ENCODE assay signal across 26 cellular contexts in genomic region chr7:156104501-156105336, GRCh38.
A peak's percentile ranks its signal among the peaks of the same experiment; 100 is the strongest.
DNase-seq lines count a peak whose midpoint lies in the region; ATAC-seq, FAIRE-seq and TF ChIP-seq lines count a peak whose summit lies in the region.
"Had no signal": no experiment of that assay in that cellular context is flagged by ENCODE, and none has a peak within 500 bp of the region (broad histone marks: within the 10 kb centered on the region; RNA-seq: fewer than 3 reads in every experiment).

No MANE protein-coding gene starts in this region.

- no peak overlapping the region for H4K91ac ChIP-seq in H1 (replicated peaks; ENCODE audit: insufficient read length, low read length)

- H2AK5ac ChIP-seq in H1 (ENCODE audit: low read depth, low read length), result no peak overlapping the region

- H3K4ac ChIP-seq in H1 (replicated peaks; ENCODE audit: insufficient read length, low read depth, low read length), result no peak overlapping the region

- no peak overlapping the region for H3K18ac ChIP-seq in H1 (ENCODE audit: extremely low read depth, low read length)

- no peak overlapping the region for H2BK15ac ChIP-seq in H1 (ENCODE audit: low read length)

- H2BK12ac ChIP-seq in H1 (ENCODE audit: low read depth, low read length), result no peak overlapping the region

- H3K4me2 ChIP-seq in H1 (ENCODE audit: insufficient read depth in 1 of 2, low read depth in 2 of 2, low read length in 2 of 2), result no peak overlapping the region
- H3K4me2 ChIP-seq: A549; BLaER1 treated with 17β-estradiol and CSF1 and Interleukin-3, amounts not matched to agents 10 nM and 100 nM; GM23338 had no signal

- FAIRE-seq in H1 (lab: Jason Lieb, UNC), result no peak
- FAIRE-seq: A549, GM12878, GM19239, H54 had no signal

- H3K4me3 Mint-ChIP-seq in neural crest cell, result no peak overlapping the region
- H3K4me3 Mint-ChIP-seq in type B pancreatic cell, result no peak overlapping the region
- H3K4me3 Mint-ChIP-seq: CD14-positive monocyte; CD4-positive, alpha-beta T cell; CD8-positive, alpha-beta memory T cell; GM23338; HFFc6 had no signal

- H3K27me3 Mint-ChIP-seq in neural crest cell (ENCODE audit: low read depth) (no peaks in the 10 kb centered on the region), type B pancreatic cell (peaks cover 3% of the 10 kb centered on the region)
- H3K27me3 Mint-ChIP-seq: CD4-positive, alpha-beta T cell; CD8-positive, alpha-beta memory T cell had no signal

- H3K9me3 Mint-ChIP-seq in neural crest cell (no peaks in the 10 kb centered on the region), type B pancreatic cell (no peaks in the 10 kb centered on the region)
- H3K9me3 Mint-ChIP-seq: CD4-positive, alpha-beta T cell; GM23338 had no signal

- POLR2A ChIA-PET in H1 (lab: Charles Lee; ENCODE audit: partially characterized antibody), result no interaction called here

- no peak overlapping the region for H4K5ac ChIP-seq in H1 (ENCODE audit: insufficient read length, low read depth, low read length)

- no peak overlapping the region for H2BK120ac ChIP-seq in H1 (replicated peaks; ENCODE audit: low read depth, low read length)

- H4K20me1 ChIP-seq in H1 (replicated peaks in 1 of 2; ENCODE audit: control insufficient read depth in 1 of 2, insufficient read depth in 2 of 2, low read length in 2 of 2), result peaks cover 0 to 3% of the 10 kb centered on the region in 2 experiments
- H4K20me1 ChIP-seq: BLaER1 treated with 17β-estradiol and CSF1 and Interleukin-3, amounts not matched to agents 10 nM and 100 nM had no signal

- peak; percentile 35 for DNase-seq in cardiac septum (ENCODE audit: low spot score)
- no peak for DNase-seq in heart right ventricle
- DNase-seq in H1 (ENCODE audit: low read depth in 1 of 2, low spot score in 2 of 2), result no peak
- DNase-seq in neural crest cell (ENCODE audit: low read depth, low spot score), result no peak
- DNase-seq in type B pancreatic cell (ENCODE audit: extremely low spot score, unreplicated experiment), result peak; percentile 54
- DNase-seq in sigmoid colon, result no peak
- DNase-seq: 8988T; ACHN; AML-193; BE2C; CD4-positive, alpha-beta T cell; CD8-positive, alpha-beta memory T cell; DMS53; EL; GDM1; HFFc6 had no signal

- H3K9me3 ChIP-seq in heart right ventricle (no peaks in the 10 kb centered on the region), H1 (ENCODE audit: insufficient read depth in 2 of 2, low read depth in 1 of 2, low read length in 1 of 2) (0 out of 4 replicates have a peak, but pooled peaks cover 0 to 4% of the 10 kb centered on the region in 2 experiments), sigmoid colon (no peaks in the 10 kb centered on the region)
- H3K9me3 ChIP-seq: A549; BE2C; BLaER1 treated with 17β-estradiol and CSF1 and Interleukin-3, amounts not matched to agents 10 nM and 100 nM; HAP-1 had no signal

- H3K36me3 Mint-ChIP-seq in neural crest cell (ENCODE audit: low read depth) (no peaks in the 10 kb centered on the region), type B pancreatic cell (no peaks in the 10 kb centered on the region)
- H3K36me3 Mint-ChIP-seq: CD14-positive monocyte; CD8-positive, alpha-beta memory T cell had no signal

- 84 to 87% methylated on average over 39 of the region's 39 CpGs for WGBS in heart right ventricle, 2 donors
- 91% methylated on average over 36 of the region's 39 CpGs; no CpG with 5 or more reads in 1 of the 2 experiments for WGBS in H1 (ENCODE audit: extremely low coverage in 1 of 2, insufficient coverage in 1 of 2, insufficient read length in 1 of 2, insufficient replicate concordance in 2 of 2, low coverage in 1 of 2, low lambda C conversion rate in 2 of 2, missing lambda C conversion rate in 1 of 2), 2 experiments
- 89 to 92% methylated on average over 39 of the region's 39 CpGs for WGBS in sigmoid colon, 2 donors

- H3K27me3 ChIP-seq in heart right ventricle (peaks cover 0 to 13% (median 0%) of the 10 kb centered on the region in 7 donors), H1 (replicated peaks in 1 of 4; ENCODE audit: control insufficient read depth in 3 of 4, extremely low read depth in 1 of 4, insufficient read depth in 3 of 4, low read length in 3 of 4) (no peaks in the 10 kb centered on the region; a peak in 1 of 7 replicates), sigmoid colon (no peaks in the 10 kb centered on the region)
- H3K27me3 ChIP-seq: BE2C; BLaER1 treated with 17β-estradiol and CSF1 and Interleukin-3, amounts not matched to agents 10 nM and 100 nM had no signal

- no peak overlapping the region for H3K9ac ChIP-seq in H1 (replicated peaks in 1 of 4; ENCODE audit: extremely low read depth in 1 of 4, low read depth in 3 of 4, low read length in 3 of 4)
- H3K9ac ChIP-seq: BLaER1 treated with 17β-estradiol and CSF1 and Interleukin-3, amounts not matched to agents 10 nM and 100 nM had no signal

- ATAC-seq in heart right ventricle (no peak), GM19463 (IDR thresholded peaks at IDR 0.05; ENCODE audit: unreplicated experiment) (no peak), HG03460 (IDR thresholded peaks at IDR 0.05; ENCODE audit: unreplicated experiment) (no peak)
- ATAC-seq: A549, GM12878 had no signal

- H3K23ac ChIP-seq in H1 (ENCODE audit: insufficient read length), result no peak overlapping the region

- no peak for TF ChIP-seq CTCF in heart right ventricle (IDR thresholded peaks at IDR 0.05)
- no peak for TF ChIP-seq CTCF in H1 (IDR thresholded peaks at IDR 0.05; ENCODE audit: control extremely low read depth in 1 of 3, insufficient read depth in 1 of 3, low read depth in 1 of 3, low read length in 3 of 3)
- no peak for TF ChIP-seq CTCF in neural crest cell (conservative IDR thresholded peaks at IDR 0.05)
- no peak for TF ChIP-seq CTCF in type B pancreatic cell (conservative IDR thresholded peaks at IDR 0.05)
- TF ChIP-seq CTCF in sigmoid colon (IDR thresholded peaks at IDR 0.05), result no peak

- H3K4me1 Mint-ChIP-seq in neural crest cell, result no peaks in the 10 kb centered on the region
- no peaks in the 10 kb centered on the region for H3K4me1 Mint-ChIP-seq in type B pancreatic cell (ENCODE audit: unreplicated experiment)
- H3K4me1 Mint-ChIP-seq: CD14-positive monocyte; CD8-positive, alpha-beta memory T cell had no signal

- H3K4me3 ChIP-seq in heart right ventricle, result no peak overlapping the region
- no peak overlapping the region for H3K4me3 ChIP-seq in H1 (ENCODE audit: extremely low read depth in 1 of 4, insufficient read depth in 2 of 4, low read depth in 3 of 4, low read length in 4 of 4)
- H3K4me3 ChIP-seq in sigmoid colon, result no peak overlapping the region
- H3K4me3 ChIP-seq: A549; BLaER1 treated with 17β-estradiol and CSF1 and Interleukin-3, amounts not matched to agents 10 nM and 100 nM; GM12878; GM23338; HAP-1 had no signal

- H3K27ac ChIP-seq in heart right ventricle (no peak overlapping the region), H1 (ENCODE audit: low read depth, low read length) (no peak overlapping the region), sigmoid colon (no peak overlapping the region)
- H3K27ac ChIP-seq: A549; BLaER1 treated with 17β-estradiol and CSF1 and Interleukin-3, amounts not matched to agents 10 nM and 100 nM had no signal

- CTCF ChIA-PET in H1 (lab: Charles Lee; ENCODE audit: partially characterized antibody), result interaction anchor here (0.8 to 1.0 kb wide), 2 partner anchors 11 to 69 kb away, joined by 3 read pairs; no protein-coding TSS in a partner anchor

- TF ChIP-seq POLR2A in H1 (IDR thresholded peaks at IDR 0.05; ENCODE audit: control extremely low read depth in 1 of 2, low read depth in 2 of 2, low read length in 2 of 2) (no peak), sigmoid colon (IDR thresholded peaks at IDR 0.05) (no peak)

- H3K56ac ChIP-seq in H1 (replicated peaks; ENCODE audit: insufficient read length, low read depth, low read length), result no peak overlapping the region

- intact Hi-C loops in cardiac septum (cut with DNase I) (no loop called here), heart right ventricle (cut with DNase I) (no loop called here), sigmoid colon (cut with DNase I) (no loop called here)

- H2BK5ac ChIP-seq in H1 (ENCODE audit: low read depth, low read length), result no peak overlapping the region; the same call in 1 of the 2 replicates

- 0 out of 2 replicates have a peak, but pooled peaks cover 2% of the 10 kb centered on the region for H3K79me1 ChIP-seq in H1 (ENCODE audit: low read depth, low read length)

- H2BK20ac ChIP-seq in H1 (ENCODE audit: low read length), result no peak overlapping the region

- no peak overlapping the region for H4K8ac ChIP-seq in H1 (ENCODE audit: extremely low read depth, insufficient read depth, low read length)

- peak overlapping the region; percentile 85; the same call in 1 of the 2 replicates for H2AFZ ChIP-seq in H1 (ENCODE audit: low read length)
- H2AFZ ChIP-seq: GM23338 had no signal

- no peaks in the 10 kb centered on the region for H3K79me2 ChIP-seq in H1 (ENCODE audit: control insufficient read depth in 1 of 2, insufficient read depth in 2 of 2, low read length in 2 of 2)

- H3K14ac ChIP-seq in H1 (ENCODE audit: insufficient read length), result no peak overlapping the region

- H3K27ac Mint-ChIP-seq in neural crest cell (ENCODE audit: unreplicated experiment) (peak overlapping the region; percentile 59), type B pancreatic cell (peak overlapping the region; percentile 24)
- H3K27ac Mint-ChIP-seq: CD14-positive monocyte; CD4-positive, alpha-beta T cell; CD8-positive, alpha-beta memory T cell; GM23338; HFFc6 had no signal

- H3K36me3 ChIP-seq in heart right ventricle, result no peaks in the 10 kb centered on the region
- no peaks in the 10 kb centered on the region; a peak in 1 of 8 replicates for H3K36me3 ChIP-seq in H1 (ENCODE audit: control insufficient read depth in 2 of 4, insufficient read depth in 4 of 4, low read length in 3 of 4)
- H3K36me3 ChIP-seq in sigmoid colon, result no peaks in the 10 kb centered on the region
- H3K36me3 ChIP-seq: BE2C; BLaER1 treated with 17β-estradiol and CSF1 and Interleukin-3, amounts not matched to agents 10 nM and 100 nM; HAP-1 had no signal

- TF ChIP-seq RAD21 in H1 (IDR thresholded peaks at IDR 0.05 in 1 of 2, conservative IDR thresholded peaks at IDR 0.05 in 1 of 2; ENCODE audit: low read depth in 2 of 2, low read length in 2 of 2), result no peak

- TF ChIP-seq EP300 in H1 (IDR thresholded peaks at IDR 0.05; ENCODE audit: borderline replicate concordance in 1 of 2, low read depth in 2 of 2, low read length in 2 of 2), result no peak
- TF ChIP-seq EP300 in sigmoid colon (IDR thresholded peaks at IDR 0.05), result no peak

- no peaks in the 10 kb centered on the region for H3K4me1 ChIP-seq in heart right ventricle
- H3K4me1 ChIP-seq in H1 (replicated peaks in 1 of 4; ENCODE audit: control insufficient read depth in 3 of 4, insufficient read depth in 4 of 4, low read length in 3 of 4), result peaks cover 0 to 3% (median 0%) of the 10 kb centered on the region in 4 experiments; a peak in 1 of 7 replicates
- no peaks in the 10 kb centered on the region for H3K4me1 ChIP-seq in sigmoid colon
- H3K4me1 ChIP-seq: A549; BE2C; BLaER1 treated with 17β-estradiol and CSF1 and Interleukin-3, amounts not matched to agents 10 nM and 100 nM; HAP-1 had no signal

- H3K23me2 ChIP-seq in H1 (ENCODE audit: low read depth, low read length), result peaks cover 9% of the 10 kb centered on the region; the same call in 1 of the 2 replicates

TF ChIP-seq in H1, 55 proteins besides CTCF, POLR2A, EP300 and RAD21 (continues in another document):
- TF ChIP-seq EZH2 (IDR thresholded peaks at IDR 0.05; ENCODE audit: low read depth, low read length, severe bottlenecking), result no peak
- no peak for TF ChIP-seq HDAC6 (IDR thresholded peaks at IDR 0.05; ENCODE audit: low read depth, low read length)
- TF ChIP-seq KDM4A (IDR thresholded peaks at IDR 0.05; ENCODE audit: low read depth, low read length, severe bottlenecking), result no peak

Comparison
In these comparisons a context has a peak if more than half of its experiments do, and no peak if none do; other contexts are left out.
1. DNase-seq: peak in cardiac septum (single experiment) and type B pancreatic cell (single experiment); none in heart right ventricle (0 of 2), H1 (0 of 2), neural crest cell (single experiment) and sigmoid colon (single experiment).